In the genomic region with DNA sequence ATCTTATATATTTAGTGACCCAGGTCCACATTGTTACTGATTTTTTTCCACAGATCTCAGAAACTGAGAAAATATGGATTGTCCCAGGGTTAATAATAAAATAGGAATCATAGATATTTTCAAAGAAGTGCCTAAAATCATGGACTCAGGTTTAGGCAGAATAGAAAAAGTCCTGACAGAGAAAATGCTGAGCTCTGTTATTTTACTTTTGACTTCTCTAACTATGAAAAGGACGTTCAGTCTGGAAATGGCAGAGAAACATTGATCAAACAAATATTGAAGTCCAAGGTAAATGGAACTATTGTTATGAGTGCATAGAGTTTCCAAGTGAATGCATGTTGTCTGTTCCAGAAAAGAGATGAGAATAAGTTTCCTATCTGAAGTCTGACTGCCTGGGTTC, we compare ENCODE assay signal across 29 cellular contexts.
"Had no signal": no experiment of that assay in that cellular context is flagged by ENCODE, and none has a peak within 500 bp of the region (broad histone marks: within the 10 kb centered on the region; RNA-seq: fewer than 3 reads in every experiment).

No MANE protein-coding gene starts in this region.

- H3K4me3 Mint-ChIP-seq: naive B cell; naive thymus-derived CD8-positive, alpha-beta T cell; natural killer cell treated with Interleukin-12 subunit alpha and Interleukin-12 subunit beta and Interleukin-15 and Interleukin-18, amount 100 ng/mL, for 72 hours; nephron progenitor cell; neural progenitor cell; stimulated activated memory B cell treated with anti-CD40 and anti-IgM and Interleukin-4, amounts not matched to agents 10 μg/mL and 1 μg/mL and 100 μg/mL, for 72 hours; stimulated activated naive CD8-positive, alpha-beta T cell treated with anti-CD3 and anti-CD28 coated beads, Interleukin-15, Interleukin-2, amounts not matched to agents 100 ng/mL and 50 ng/mL, for 24 hours had no signal

- H3K36me3 ChIP-seq: neural progenitor cell, ovary, stomach, thoracic aorta, thyroid gland, tibial nerve, upper lobe of left lung, vagina had no signal

- H3K27me3 Mint-ChIP-seq: naive B cell; natural killer cell treated with Interleukin-12 subunit alpha and Interleukin-12 subunit beta and Interleukin-15 and Interleukin-18, amount 100 ng/mL, for 72 hours; progenitor cell of endocrine pancreas; stimulated activated memory B cell treated with anti-CD40 and anti-IgM and Interleukin-4, amounts not matched to agents 10 μg/mL and 1 μg/mL and 100 μg/mL, for 72 hours; stimulated activated naive CD8-positive, alpha-beta T cell treated with anti-CD3 and anti-CD28 coated beads, Interleukin-15, Interleukin-2, amounts not matched to agents 100 ng/mL and 50 ng/mL, for 24 hours had no signal

- H3K4me3 ChIP-seq: neural progenitor cell, ovary, psoas muscle, skin epidermis, stomach, thoracic aorta, thyroid gland, tibial nerve, upper lobe of left lung, vagina had no signal

- H3K27ac ChIP-seq: neural progenitor cell, ovary, parathyroid adenoma, psoas muscle, skin epidermis, stomach, thoracic aorta, thyroid gland, tibial nerve, upper lobe of left lung, vagina had no signal

- DNase-seq: naive B cell; naive thymus-derived CD8-positive, alpha-beta T cell; nephron progenitor cell; occipital lobe; ovary; posterior cingulate gyrus; psoas muscle; right cardiac atrium; stimulated activated CD4-positive, alpha-beta T cell treated with anti-CD3 and anti-CD28 coated beads, Interleukin-15, amount 100 ng/mL, for 24 hours; stimulated activated CD4-positive, alpha-beta T cell treated with anti-CD3 and anti-CD28 coated beads, Interleukin-2, amount 100 ng/mL, for 24 hours; stimulated activated CD4-positive, alpha-beta T cell treated with anti-CD3 and anti-CD28 coated beads, Interleukin-4, amount 100 ng/mL, for 1 hour; stimulated activated CD4-positive, alpha-beta T cell treated with anti-CD3 and anti-CD28 coated beads, Interleukin-4, amount 100 ng/mL, for 4 hours; stimulated activated CD8-positive, alpha-beta memory T cell treated with anti-CD3 and anti-CD28 coated beads, Interleukin-4, amount 100 ng/mL, for 48 hours; stimulated activated naive CD4-positive, alpha-beta T cell treated with Interleukin-2 at 50 U/mL for 16 hours; stomach; thyroid gland; upper lobe of left lung had no signal

- H3K79me2 ChIP-seq: parathyroid adenoma had no signal

- H3K9ac ChIP-seq: neural progenitor cell, parathyroid adenoma had no signal

- H3K4me1 ChIP-seq: neural progenitor cell, parathyroid adenoma, psoas muscle, stomach, thyroid gland, tibial nerve, vagina had no signal

- ATAC-seq: naive thymus-derived CD8-positive, alpha-beta T cell; natural killer cell treated with Interleukin-12 subunit alpha and Interleukin-12 subunit beta and Interleukin-15 and Interleukin-18, amount 100 ng/mL, for 72 hours; psoas muscle; right cardiac atrium; sciatic nerve; stimulated activated memory B cell treated with anti-CD40 and anti-IgM and Interleukin-4, amounts not matched to agents 10 μg/mL and 1 μg/mL and 100 μg/mL, for 72 hours had no signal

- H2AFZ ChIP-seq: parathyroid adenoma had no signal

- H3K36me3 Mint-ChIP-seq: naive B cell; naive thymus-derived CD8-positive, alpha-beta T cell; natural killer cell treated with Interleukin-12 subunit alpha and Interleukin-12 subunit beta and Interleukin-15 and Interleukin-18, amount 100 ng/mL, for 72 hours; neural progenitor cell; stimulated activated memory B cell treated with anti-CD40 and anti-IgM and Interleukin-4, amounts not matched to agents 10 μg/mL and 1 μg/mL and 100 μg/mL, for 72 hours had no signal

- H3K27me3 ChIP-seq: neural progenitor cell, ovary, stomach, thyroid gland, tibial nerve, upper lobe of left lung, vagina had no signal

- H3K27ac Mint-ChIP-seq: naive B cell; naive thymus-derived CD8-positive, alpha-beta T cell; natural killer cell treated with Interleukin-12 subunit alpha and Interleukin-12 subunit beta and Interleukin-15 and Interleukin-18, amount 100 ng/mL, for 72 hours; nephron progenitor cell; neural progenitor cell; progenitor cell of endocrine pancreas; stimulated activated memory B cell treated with anti-CD40 and anti-IgM and Interleukin-4, amounts not matched to agents 10 μg/mL and 1 μg/mL and 100 μg/mL, for 72 hours; stimulated activated naive CD8-positive, alpha-beta T cell treated with anti-CD3 and anti-CD28 coated beads, Interleukin-15, Interleukin-2, amounts not matched to agents 100 ng/mL and 50 ng/mL, for 24 hours had no signal

- H3K9me3 Mint-ChIP-seq: naive B cell; nephron progenitor cell; neural progenitor cell; stimulated activated memory B cell treated with anti-CD40 and anti-IgM and Interleukin-4, amounts not matched to agents 10 μg/mL and 1 μg/mL and 100 μg/mL, for 72 hours; stimulated activated naive CD8-positive, alpha-beta T cell treated with anti-CD3 and anti-CD28 coated beads, Interleukin-15, Interleukin-2, amounts not matched to agents 100 ng/mL and 50 ng/mL, for 24 hours had no signal

- FAIRE-seq: urothelium cell line had no signal

- H3K4me2 ChIP-seq: neural progenitor cell had no signal

- H3K9me3 ChIP-seq: ovary, psoas muscle, stomach, thoracic aorta, thyroid gland, tibial nerve, upper lobe of left lung, vagina had no signal

- H3K4me1 Mint-ChIP-seq: naive B cell; naive thymus-derived CD8-positive, alpha-beta T cell; nephron progenitor cell; neural progenitor cell; stimulated activated memory B cell treated with anti-CD40 and anti-IgM and Interleukin-4, amounts not matched to agents 10 μg/mL and 1 μg/mL and 100 μg/mL, for 72 hours had no signal
